2 cellular contexts compared by ENCODE assay signal in the genomic region with DNA sequence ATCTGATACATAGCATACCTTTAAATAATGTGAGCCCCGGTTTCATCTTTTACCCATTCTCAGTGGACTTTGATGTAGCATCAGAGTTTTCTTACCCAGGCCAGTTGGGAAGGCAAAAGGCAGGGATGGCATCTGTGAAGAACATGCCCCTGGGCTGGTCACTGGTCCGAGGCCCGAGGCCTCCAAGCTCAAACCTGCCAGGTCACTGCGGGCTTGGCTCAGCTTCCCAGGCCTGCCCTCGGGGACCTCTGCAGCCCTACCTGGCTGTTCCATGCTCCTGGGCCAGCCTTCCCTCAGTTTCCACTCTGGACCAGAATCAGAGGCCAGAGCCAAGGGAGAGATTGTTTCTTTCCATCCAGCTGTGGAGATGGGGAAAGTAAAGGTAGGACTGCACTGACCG.
TF ChIP-seq lines count a peak whose summit lies in the region.

No MANE protein-coding gene starts in this region.

TF ChIP-seq in IMR-90, 13 proteins besides CTCF, POLR2A, EP300 and RAD21:
- TF ChIP-seq MXI1 (IDR thresholded peaks at IDR 0.05; ENCODE audit: borderline replicate concordance, low read depth, low read length) (no peak), CHD1 (IDR thresholded peaks at IDR 0.05; ENCODE audit: low read depth, low read length) (no peak), FOS (IDR thresholded peaks at IDR 0.05; ENCODE audit: low read depth, low read length) (no peak), RFX5 (IDR thresholded peaks at IDR 0.05; ENCODE audit: low read depth, low read length) (no peak), MAFK (IDR thresholded peaks at IDR 0.05; ENCODE audit: low read depth, low read length) (no peak), NFE2L2 (IDR thresholded peaks at IDR 0.05; ENCODE audit: low read depth, low read length) (no peak), USF2 (IDR thresholded peaks at IDR 0.05; ENCODE audit: low read depth, low read length) (no peak), RCOR1 (IDR thresholded peaks at IDR 0.05; ENCODE audit: insufficient replicate concordance, low read length) (no peak), CEBPB (IDR thresholded peaks at IDR 0.05; ENCODE audit: low read depth, low read length) (no peak), MAZ (IDR thresholded peaks at IDR 0.05; ENCODE audit: borderline replicate concordance, low read depth, low read length) (no peak), SMC3 (IDR thresholded peaks at IDR 0.05; ENCODE audit: low read depth, low read length) (no peak), BHLHE40 (IDR thresholded peaks at IDR 0.05; ENCODE audit: low read depth, low read length) (no peak), ELK1 (IDR thresholded peaks at IDR 0.05; ENCODE audit: borderline replicate concordance, low read depth, low read length) (no peak)
TF ChIP-seq in IMR-90: peak in this region for 0.

TF ChIP-seq in H1, 55 proteins besides CTCF, POLR2A, EP300 and RAD21:
- TF ChIP-seq BACH1 (IDR thresholded peaks at IDR 0.05; ENCODE audit: low read length) (no peak), ATF2 (IDR thresholded peaks at IDR 0.05; ENCODE audit: low read length) (no peak), SP2 (IDR thresholded peaks at IDR 0.05; ENCODE audit: low read length) (no peak)
